28 cellular contexts compared by ENCODE assay signal in the genomic region with DNA sequence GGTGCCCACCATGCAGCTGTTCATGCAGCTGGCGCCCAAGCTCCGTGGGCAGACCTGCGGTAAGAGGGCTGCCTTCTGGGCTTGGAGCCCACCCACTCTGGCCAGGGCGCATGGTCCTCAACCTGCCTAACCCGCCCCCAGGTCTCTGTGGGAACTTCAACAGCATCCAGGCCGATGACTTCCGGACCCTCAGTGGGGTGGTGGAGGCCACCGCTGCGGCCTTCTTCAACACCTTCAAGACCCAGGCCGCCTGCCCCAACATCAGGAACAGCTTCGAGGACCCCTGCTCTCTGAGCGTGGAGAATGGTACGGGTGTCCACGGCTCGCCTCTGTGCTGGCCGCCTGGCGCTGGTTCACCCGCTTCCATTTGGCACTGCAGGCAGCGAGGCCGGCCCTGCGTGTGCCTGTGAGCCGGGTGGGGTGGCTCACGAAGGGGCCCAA. TPM values are rescaled to one million over a fixed set of nuclear protein-coding genes. Genes with fewer than 3 reads are reported as not detected.
"Had no signal": no experiment of that assay in that cellular context is flagged by ENCODE, and none has a peak within 500 bp of the region (broad histone marks: within the 10 kb centered on the region; RNA-seq: fewer than 3 reads in every experiment).

No MANE protein-coding gene starts in this region.

- H3K4me3 ChIP-seq: body of pancreas, cardiac muscle cell, lung had no signal

- H3K36me3 ChIP-seq: cardiac muscle cell had no signal

- H3K4me1 ChIP-seq: body of pancreas had no signal

- ATAC-seq: activated CD4-positive, alpha-beta T cell treated with anti-CD3 and anti-CD28 coated beads for 36 hours; activated naive CD8-positive, alpha-beta T cell treated with anti-CD3 and anti-CD28 coated beads, Interleukin-2, amount 50 U/mL, for 24 hours; activated T-cell treated with anti-CD3 and anti-CD28 coated beads, Interleukin-2, amount 50 U/mL, for 72 hours; body of pancreas; left cardiac atrium; naive thymus-derived CD4-positive, alpha-beta T cell; stimulated activated naive CD8-positive, alpha-beta T cell treated with anti-CD3 and anti-CD28 coated beads, Interleukin-15, Interleukin-2, amounts not matched to agents 100 U/mL and 50 U/mL, for 24 hours; T-helper 17 cell had no signal

- H3K27me3 ChIP-seq: body of pancreas, cardiac muscle cell had no signal

- H3K9me3 ChIP-seq: body of pancreas had no signal

- H3K27ac ChIP-seq: body of pancreas, cardiac muscle cell had no signal

- FAIRE-seq: frontal cortex, islet of Langerhans had no signal

- DNase-seq: activated B cell treated with CpG ODN at 0.5 μM for 24 hours; activated CD4-positive, alpha-beta T cell treated with anti-CD3 and anti-CD28 coated beads for 36 hours; activated CD4-positive, alpha-beta T cell treated with anti-CD3 and anti-CD28 coated beads, Interleukin-2, amount 50 U/mL, for 48 hours; activated effector memory CD4-positive, alpha-beta T cell treated with anti-CD3 and anti-CD28 coated beads, Interleukin-2, amount 50 U/mL, for 16 hours; activated naive CD4-positive, alpha-beta T cell treated with anti-CD3 and anti-CD28 coated beads, Interleukin-2, amount 50 U/mL, for 16 hours; activated naive CD8-positive, alpha-beta T cell treated with anti-CD3 and anti-CD28 coated beads, Interleukin-2, amount 50 U/mL, for 24 hours; activated T-cell treated with anti-CD3 and anti-CD28 coated beads, Interleukin-2, amount 50 U/mL, for 72 hours; body of pancreas; effector memory CD4-positive, alpha-beta T cell; hippocampal formation; left cardiac atrium; naive thymus-derived CD4-positive, alpha-beta T cell; stimulated activated CD4-positive, alpha-beta T cell treated with anti-CD3 and anti-CD28 coated beads, Interleukin-12 subunit alpha, Interleukin-12 subunit beta, amount 100 ng/mL, for 4 hours; stimulated activated CD4-positive, alpha-beta T cell treated with anti-CD3 and anti-CD28 coated beads, Interleukin-4, amount 100 ng/mL, for 4 hours; stimulated activated naive CD8-positive, alpha-beta T cell treated with anti-CD3 and anti-CD28 coated beads, Interleukin-15, Interleukin-2, amounts not matched to agents 100 U/mL and 50 U/mL, for 24 hours; T-helper 17 cell had no signal

RNA-seq across cellular contexts. Expression of a gene that starts 11.0 kb away (rescaled TPM):
- total RNA-seq: activated B cell treated with CpG ODN at 0.5 μM for 24 hours; activated CD4-positive, alpha-beta T cell treated with anti-CD3 and anti-CD28 coated beads for 36 hours; activated CD8-positive, alpha-beta memory T cell treated with anti-CD3 and anti-CD28 coated beads for 36 hours; activated T-cell treated with anti-CD3 and anti-CD28 coated beads, Interleukin-2, amount 50 U/mL, for 72 hours; cardiac muscle cell; dermis microvascular lymphatic vessel endothelial cell; frontal cortex; left cardiac atrium; naive thymus-derived CD4-positive, alpha-beta T cell; neural crest cell; omental fat pad; progenitor cell of endocrine pancreas; subcutaneous adipose tissue; T-helper 17 cell; ureter had no signal
- polyA plus RNA-seq: cardiac muscle cell; naive thymus-derived CD4-positive, alpha-beta T cell had no signal

RNA-seq across cellular contexts. Expression of a gene that starts 54.1 kb away (rescaled TPM):
- total RNA-seq: activated B cell treated with CpG ODN at 0.5 μM for 24 hours; activated CD4-positive, alpha-beta T cell treated with anti-CD3 and anti-CD28 coated beads for 36 hours; activated CD8-positive, alpha-beta memory T cell treated with anti-CD3 and anti-CD28 coated beads for 36 hours; activated T-cell treated with anti-CD3 and anti-CD28 coated beads, Interleukin-2, amount 50 U/mL, for 72 hours; cardiac muscle cell; dermis microvascular lymphatic vessel endothelial cell; frontal cortex; left cardiac atrium; naive thymus-derived CD4-positive, alpha-beta T cell; progenitor cell of endocrine pancreas; skeletal muscle tissue; subcutaneous adipose tissue; T-helper 17 cell; ureter had no signal
- polyA plus RNA-seq: cardiac muscle cell; naive thymus-derived CD4-positive, alpha-beta T cell had no signal
